In the genomic region with DNA sequence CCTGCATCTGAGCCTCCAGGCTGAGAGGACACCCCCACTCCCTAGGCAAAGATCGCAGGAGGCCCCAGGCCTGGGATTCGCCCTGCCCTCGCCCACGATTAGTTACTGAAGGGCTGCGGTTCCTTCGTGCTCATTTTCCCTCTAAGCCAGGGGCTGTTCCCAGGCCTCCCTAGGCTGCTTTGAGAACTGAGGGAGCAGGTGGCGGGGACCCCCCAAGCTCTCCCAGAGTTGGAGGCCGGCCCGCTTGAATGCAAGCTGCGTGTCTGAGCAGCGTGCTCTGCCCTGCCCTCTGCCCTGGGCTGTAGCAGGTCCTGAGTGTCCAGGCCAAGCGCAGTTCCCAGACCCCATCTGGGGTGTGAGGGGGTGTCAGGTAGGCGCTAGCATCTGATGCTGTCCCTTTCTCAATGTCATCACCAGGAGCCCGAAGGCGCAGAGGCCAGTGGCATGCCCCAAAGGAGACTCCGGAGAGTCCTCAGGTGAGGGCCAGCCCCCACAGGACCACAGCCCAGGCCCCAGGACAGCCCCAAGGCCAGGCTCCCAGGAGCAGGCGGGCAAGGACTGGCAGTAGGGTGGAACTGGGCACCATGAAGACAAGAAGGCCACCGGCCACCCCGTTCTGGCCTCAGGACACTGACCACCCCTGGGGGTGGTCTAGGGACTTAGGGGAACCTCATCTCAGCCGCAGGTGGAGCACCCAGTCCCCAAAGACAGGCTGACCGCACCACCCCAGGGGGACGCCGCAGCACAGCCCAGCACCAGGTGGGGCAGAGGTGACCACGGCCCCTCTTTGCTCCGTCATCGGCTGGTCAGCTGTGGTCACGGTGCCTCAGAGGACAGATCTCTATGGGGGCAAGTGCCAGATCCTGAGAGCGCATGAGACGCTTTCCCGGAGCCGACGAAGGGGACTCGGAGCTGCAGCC, we compare ENCODE assay signal across 31 cellular contexts. TPM values are rescaled to one million over a fixed set of nuclear protein-coding genes. Genes with fewer than 3 reads are reported as not detected.
"Had no signal": no experiment of that assay in that cellular context is flagged by ENCODE, and none has a peak within 500 bp of the region (broad histone marks: within the 10 kb centered on the region; RNA-seq: fewer than 3 reads in every experiment).

No MANE protein-coding gene starts in this region.

- H3K36me3 ChIP-seq: breast epithelium, cardiac muscle cell had no signal

- H3K4me1 ChIP-seq: breast epithelium, foreskin keratinocyte had no signal

- H3K4me3 ChIP-seq: ascending aorta, breast epithelium, cardiac muscle cell, coronary artery, dorsolateral prefrontal cortex, esophagus muscularis mucosa, gastrocnemius medialis, heart right ventricle had no signal

- H3K9me3 ChIP-seq: ascending aorta, breast epithelium, esophagus muscularis mucosa, gastrocnemius medialis, heart right ventricle had no signal

- H3K27me3 ChIP-seq: ascending aorta, breast epithelium, cardiac muscle cell, dorsolateral prefrontal cortex, esophagus muscularis mucosa, gastrocnemius medialis, heart right ventricle had no signal

- ATAC-seq: activated CD4-positive, alpha-beta T cell treated with anti-CD3 and anti-CD28 coated beads for 36 hours; activated CD8-positive, alpha-beta T cell treated with anti-CD3 and anti-CD28 coated beads, Interleukin-2, amount 10 ng/mL, durations not matched to agents 7 days and 5 days; activated naive CD4-positive, alpha-beta T cell treated with anti-CD3 and anti-CD28 coated beads, Interleukin-2, amount 50 U/mL, for 72 hours; activated T-cell treated with anti-CD3 and anti-CD28 coated beads, Interleukin-2, amount 50 U/mL, for 72 hours; effector memory CD8-positive, alpha-beta T cell; foreskin keratinocyte; gastrocnemius medialis; heart right ventricle; T-helper 17 cell had no signal

- DNase-seq: activated CD4-positive, alpha-beta memory T cell treated with anti-CD3 and anti-CD28 coated beads for 36 hours; activated CD4-positive, alpha-beta T cell treated with anti-CD3 and anti-CD28 coated beads for 36 hours; activated CD4-positive, alpha-beta T cell treated with anti-CD3 and anti-CD28 coated beads, Interleukin-2, amount 10 ng/mL, durations not matched to agents 24 days and 14 days; activated CD4-positive, CD25-positive, alpha-beta regulatory T cell; activated CD4-positive, CD25-positive, alpha-beta regulatory T cell treated with anti-CD3 and anti-CD28 coated beads, Interleukin-2, amount 50 U/mL, for 72 hours; activated CD8-positive, alpha-beta memory T cell treated with anti-CD3 and anti-CD28 coated beads, Interleukin-2, amount 50 U/mL, for 48 hours; activated CD8-positive, alpha-beta T cell treated with anti-CD3 and anti-CD28 coated beads, Interleukin-2, amount 10 ng/mL, durations not matched to agents 7 days and 5 days; activated gamma-delta T cell; activated naive CD4-positive, alpha-beta T cell; activated naive CD4-positive, alpha-beta T cell treated with anti-CD3 and anti-CD28 coated beads, Interleukin-2, amount 10 ng/mL, durations not matched to agents 7 days and 5 days; activated naive CD8-positive, alpha-beta T cell treated with anti-CD3 and anti-CD28 coated beads, Interleukin-2, amount 10 ng/mL, durations not matched to agents 7 days and 5 days; activated T-cell treated with anti-CD3 and anti-CD28 coated beads for 4 hours; activated T-cell treated with anti-CD3 and anti-CD28 coated beads, Interleukin-2, amount 50 U/mL, for 24 hours; activated T-cell treated with anti-CD3 and anti-CD28 coated beads, Interleukin-2, amount 50 U/mL, for 72 hours; central memory CD4-positive, alpha-beta T cell; cerebellar nuclear complex; effector memory CD8-positive, alpha-beta T cell; erythroblast; foreskin keratinocyte; gastrocnemius medialis; heart right ventricle; T-helper 1 cell; T-helper 17 cell; T1000 had no signal

- H3K27ac ChIP-seq: ascending aorta, breast epithelium, cardiac muscle cell, coronary artery, dorsolateral prefrontal cortex, esophagus muscularis mucosa, foreskin keratinocyte, gastrocnemius medialis, heart right ventricle had no signal

RNA-seq across cellular contexts. Expression of gene NPTX1, which starts 46.8 kb away (rescaled TPM):
- total RNA-seq: ascending aorta, cardiac muscle cell, heart right ventricle had no signal
- polyA plus RNA-seq: cardiac muscle cell, foreskin keratinocyte had no signal
